Comparison of ENCODE assay signal across 8 cellular contexts in the genomic region with DNA sequence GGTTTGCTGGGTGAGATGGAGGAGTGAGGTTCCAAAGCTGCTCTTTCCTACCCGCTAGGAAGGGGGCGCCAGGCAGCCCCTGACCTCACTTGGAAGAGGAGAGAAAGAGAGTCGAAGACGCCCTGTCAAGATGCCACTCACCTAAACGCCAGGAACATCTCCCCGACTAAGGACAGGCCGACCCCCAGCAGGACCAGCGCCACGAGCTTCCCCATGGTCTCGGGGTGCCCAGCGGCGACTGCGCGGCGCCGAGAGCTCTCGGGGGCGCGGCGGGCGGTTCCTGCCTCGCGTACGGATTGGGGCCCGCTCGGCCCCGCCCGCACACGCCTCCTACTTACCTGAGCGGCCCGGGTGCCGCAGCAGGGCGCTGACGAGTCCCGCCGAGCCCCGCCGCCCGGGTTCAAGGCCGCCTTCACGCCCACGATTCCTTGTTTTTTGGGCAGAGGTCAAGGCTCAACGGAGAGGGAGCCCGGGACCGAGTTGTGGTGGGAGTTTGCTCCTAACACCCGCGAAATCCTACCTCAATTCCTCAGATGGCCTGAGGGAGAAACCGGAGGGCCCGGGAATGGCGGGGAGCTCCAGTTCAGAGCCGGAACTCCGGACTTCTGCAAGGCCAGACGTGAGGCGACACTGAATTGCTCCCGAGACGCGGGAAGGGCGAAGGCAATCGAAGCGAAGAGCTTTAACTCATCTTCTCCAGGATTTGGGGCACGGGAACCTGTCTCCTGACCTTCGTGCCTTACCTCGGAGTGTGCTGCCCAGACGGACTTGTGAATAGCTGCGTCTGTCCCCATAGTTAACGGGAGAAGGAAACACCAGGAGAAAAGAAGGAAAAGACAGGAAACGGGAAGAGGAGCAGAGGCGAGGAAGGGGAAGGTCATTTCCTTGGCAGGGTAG. TPM values are rescaled to one million over a fixed set of nuclear protein-coding genes. Genes with fewer than 3 reads are reported as not detected.
A peak's percentile ranks its signal among the peaks of the same experiment; 100 is the strongest.
DNase-seq lines count a peak whose midpoint lies in the region; ATAC-seq and TF ChIP-seq lines count a peak whose summit lies in the region.

A gene (minus strand): TSS at position 240 of the 897 bp plus-strand sequence. CDS start 25 bp downstream, at position 215.

- H3K27me3 ChIP-seq in CD4-positive, CD25-positive, alpha-beta regulatory T cell (ENCODE audit: control insufficient read depth, insufficient read depth, low read length), result peaks cover 5% of the 10 kb centered on the region

- H3K4me3 ChIP-seq in CD4-positive, CD25-positive, alpha-beta regulatory T cell (ENCODE audit: low read depth, low read length), result no peak within 1 kb of the TSS

- no peak within 1 kb of the TSS for H3K27ac Mint-ChIP-seq in CD4-positive, CD25-positive, alpha-beta regulatory T cell
- no peak within 1 kb of the TSS for H3K27ac Mint-ChIP-seq in HFFc6
- no peak within 1 kb of the TSS for H3K27ac Mint-ChIP-seq in activated T-helper 17 cell treated with anti-CD3 and anti-CD28 coated beads, Interleukin-2, amount 50 U/mL, for 72 hours
- H3K27ac Mint-ChIP-seq in stimulated activated effector memory CD8-positive, alpha-beta T cell treated with anti-CD3 and anti-CD28 coated beads, Interleukin-12 subunit alpha, Interleukin-12 subunit beta, amount 100 ng/mL, for 72 hours, result no peak within 1 kb of the TSS

- H3K4me1 ChIP-seq in CD4-positive, CD25-positive, alpha-beta regulatory T cell (ENCODE audit: control insufficient read depth, insufficient read depth, low read length, poor library complexity, severe bottlenecking), result peaks cover 5% of the 10 kb centered on the region

- peaks cover 0 to 3% (median 0%) of the 10 kb centered on the region in 7 donors for H3K9me3 Mint-ChIP-seq in CD4-positive, CD25-positive, alpha-beta regulatory T cell
- H3K9me3 Mint-ChIP-seq in HFFc6, result no peaks in the 10 kb centered on the region
- no peaks in the 10 kb centered on the region for H3K9me3 Mint-ChIP-seq in activated T-helper 17 cell treated with anti-CD3 and anti-CD28 coated beads, Interleukin-2, amount 50 U/mL, for 72 hours
- no peaks in the 10 kb centered on the region for H3K9me3 Mint-ChIP-seq in stimulated activated effector memory CD8-positive, alpha-beta T cell treated with anti-CD3 and anti-CD28 coated beads, Interleukin-12 subunit alpha, Interleukin-12 subunit beta, amount 100 ng/mL, for 72 hours

- H3K4me3 Mint-ChIP-seq in CD4-positive, CD25-positive, alpha-beta regulatory T cell, result peak within 1 kb of the TSS in 2 of 4 donors; percentile 60 to 74
- H3K4me3 Mint-ChIP-seq in HFFc6, result peak within 1 kb of the TSS; percentile 3; the same call in 1 of the 2 replicates
- peak within 1 kb of the TSS; percentile 54 for H3K4me3 Mint-ChIP-seq in activated T-helper 17 cell treated with anti-CD3 and anti-CD28 coated beads, Interleukin-2, amount 50 U/mL, for 72 hours
- H3K4me3 Mint-ChIP-seq in stimulated activated effector memory CD8-positive, alpha-beta T cell treated with anti-CD3 and anti-CD28 coated beads, Interleukin-12 subunit alpha, Interleukin-12 subunit beta, amount 100 ng/mL, for 72 hours, result peak within 1 kb of the TSS; percentile 40

- peak; percentile 25 to 53 for ATAC-seq in CD4-positive, CD25-positive, alpha-beta regulatory T cell (ENCODE audit: low read depth in 2 of 2)
- ATAC-seq in activated T-helper 17 cell treated with anti-CD3 and anti-CD28 coated beads, Interleukin-2, amount 50 U/mL, for 72 hours (replicated peaks), result peak; percentile 87
- ATAC-seq in stimulated activated effector memory CD8-positive, alpha-beta T cell treated with anti-CD3 and anti-CD28 coated beads, Interleukin-12 subunit alpha, Interleukin-12 subunit beta, amount 100 ng/mL, for 72 hours, result peak; percentile 79
- no peak for ATAC-seq in GM21390 (IDR thresholded peaks at IDR 0.05; ENCODE audit: unreplicated experiment)

- H3K27ac ChIP-seq in CD4-positive, CD25-positive, alpha-beta regulatory T cell (ENCODE audit: insufficient read depth, low read length, poor library complexity, severe bottlenecking), result no peak within 1 kb of the TSS

- peak in 2 of 3 donors; percentile 6 to 38 for DNase-seq in CD4-positive, CD25-positive, alpha-beta regulatory T cell
- DNase-seq in HFFc6 (no peak), iPS DF 19.7 (ENCODE audit: low read depth, low spot score) (peak; percentile 54), NCI-H1436 treated with DMSO at 0.1 percent for 48 hours (lab: John Stamatoyannopoulos, UW) (no peak), GF-D8 (lab: John Stamatoyannopoulos, UW) (no peak)
- peak in 1 of 2 donors; percentile 52 for DNase-seq in stimulated activated effector memory CD8-positive, alpha-beta T cell treated with anti-CD3 and anti-CD28 coated beads, Interleukin-12 subunit alpha, Interleukin-12 subunit beta, amount 100 ng/mL, for 72 hours (ENCODE audit: low spot score in 2 of 2)

- no peaks in the 10 kb centered on the region for H3K9me3 ChIP-seq in CD4-positive, CD25-positive, alpha-beta regulatory T cell (ENCODE audit: control insufficient read depth in 2 of 2, low read length in 2 of 2)

- no peaks in the 10 kb centered on the region for H3K36me3 ChIP-seq in CD4-positive, CD25-positive, alpha-beta regulatory T cell (ENCODE audit: control insufficient read depth, insufficient read depth, low read length)

- H3K36me3 Mint-ChIP-seq in CD4-positive, CD25-positive, alpha-beta regulatory T cell, result no peaks in the 10 kb centered on the region
- no peaks in the 10 kb centered on the region for H3K36me3 Mint-ChIP-seq in HFFc6 (ENCODE audit: low read depth)
- H3K36me3 Mint-ChIP-seq in activated T-helper 17 cell treated with anti-CD3 and anti-CD28 coated beads, Interleukin-2, amount 50 U/mL, for 72 hours (ENCODE audit: low read depth), result no peaks in the 10 kb centered on the region
- H3K36me3 Mint-ChIP-seq in stimulated activated effector memory CD8-positive, alpha-beta T cell treated with anti-CD3 and anti-CD28 coated beads, Interleukin-12 subunit alpha, Interleukin-12 subunit beta, amount 100 ng/mL, for 72 hours, result no peaks in the 10 kb centered on the region

- H3K4me1 Mint-ChIP-seq in CD4-positive, CD25-positive, alpha-beta regulatory T cell, result peaks cover 0 to 4% (median 0%) of the 10 kb centered on the region in 4 donors
- peaks cover 4% of the 10 kb centered on the region; the same call in 1 of the 2 replicates for H3K4me1 Mint-ChIP-seq in HFFc6 (ENCODE audit: low read depth)
- H3K4me1 Mint-ChIP-seq in activated T-helper 17 cell treated with anti-CD3 and anti-CD28 coated beads, Interleukin-2, amount 50 U/mL, for 72 hours, result no peaks in the 10 kb centered on the region
- H3K4me1 Mint-ChIP-seq in stimulated activated effector memory CD8-positive, alpha-beta T cell treated with anti-CD3 and anti-CD28 coated beads, Interleukin-12 subunit alpha, Interleukin-12 subunit beta, amount 100 ng/mL, for 72 hours, result no peaks in the 10 kb centered on the region

- TF ChIP-seq CTCF in HFFc6 (IDR thresholded peaks at IDR 0.05), result no peak

- peaks cover 30% of the 10 kb centered on the region for H3K27me3 Mint-ChIP-seq in CD4-positive, CD25-positive, alpha-beta regulatory T cell
- H3K27me3 Mint-ChIP-seq in HFFc6 (ENCODE audit: insufficient read depth), result peaks cover 4% of the 10 kb centered on the region
- peaks cover 41% of the 10 kb centered on the region for H3K27me3 Mint-ChIP-seq in activated T-helper 17 cell treated with anti-CD3 and anti-CD28 coated beads, Interleukin-2, amount 50 U/mL, for 72 hours

RNA-seq across cellular contexts. Expression of the gene that starts here (rescaled TPM):
- not detected for total RNA-seq in CD4-positive, CD25-positive, alpha-beta regulatory T cell
- polyA plus RNA-seq in CD4-positive, CD25-positive, alpha-beta regulatory T cell, result not detected
- not detected for total RNA-seq in HFFc6 (2021; fragmentation: NEBNext Ultra II Directional; extraction: Animal tissue kit (Norgen Biotek cat#: 25700))
- total RNA-seq in activated T-helper 17 cell treated with anti-CD3 and anti-CD28 coated beads, Interleukin-2, amount 50 U/mL, for 72 hours, result not detected

Comparison
In these comparisons a context has a peak if more than half of its experiments do, and no peak if none do; other contexts are left out.
1. Peak in DNase-seq and ATAC-seq in CD4-positive, CD25-positive, alpha-beta regulatory T cell; RNA of the gene not detected or under 1 TPM.
2. Peak in ATAC-seq in activated T-helper 17 cell treated with anti-CD3 and anti-CD28 coated beads, Interleukin-2, amount 50 U/mL, for 72 hours; RNA of the gene not detected or under 1 TPM.